In the genomic region with DNA sequence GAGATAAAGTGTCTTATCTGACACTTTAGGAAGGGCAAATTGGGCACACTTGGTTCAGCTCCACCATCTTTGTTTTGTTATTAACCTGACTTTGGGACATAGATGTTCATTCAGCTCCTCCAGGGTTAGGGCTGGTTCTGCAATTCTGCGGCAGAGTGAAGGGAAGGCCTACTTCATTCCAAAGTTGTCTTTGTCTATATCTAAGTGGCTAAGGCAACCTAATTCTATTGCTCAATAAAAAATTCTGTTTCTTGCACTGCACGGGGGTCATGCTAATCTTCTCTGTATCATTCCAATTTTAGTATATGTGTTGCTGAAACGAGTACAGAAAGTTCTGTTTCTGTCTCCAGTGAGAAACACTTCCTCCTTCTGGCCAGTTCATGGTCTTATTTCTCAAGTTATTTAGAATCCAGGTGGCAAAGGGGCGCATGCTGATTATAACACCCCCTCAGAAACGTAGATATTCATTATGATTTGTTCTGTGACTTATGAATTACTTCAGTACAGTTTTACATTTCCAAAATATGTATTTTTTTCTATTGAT, we compare ENCODE assay signal across 1 cellular context.
TF ChIP-seq lines count a peak whose summit lies in the region.

No MANE protein-coding gene starts in this region.

TF ChIP-seq in HepG2, 621 proteins besides CTCF, POLR2A, EP300 and RAD21 (continued from another document):
- no peak for TF ChIP-seq PRMT3 (CRISPR knock-in tag; IDR thresholded peaks at IDR 0.05; ENCODE audit: borderline replicate concordance, low read depth)
- TF ChIP-seq, protein P1, sequence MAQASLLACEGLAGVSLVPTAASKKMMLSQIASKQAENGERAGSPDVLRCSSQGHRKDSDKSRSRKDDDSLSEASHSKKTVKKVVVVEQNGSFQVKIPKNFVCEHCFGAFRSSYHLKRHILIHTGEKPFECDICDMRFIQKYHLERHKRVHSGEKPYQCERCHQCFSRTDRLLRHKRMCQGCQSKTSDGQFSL (CRISPR knock-in tag; IDR thresholded peaks at IDR 0.05): no peak
- TF ChIP-seq BRD4 (CRISPR knock-in tag; IDR thresholded peaks at IDR 0.05): no peak
- no peak for TF ChIP-seq ZNF33B (CRISPR knock-in tag; IDR thresholded peaks at IDR 0.05)
- TF ChIP-seq PHF5A (CRISPR knock-in tag; IDR thresholded peaks at IDR 0.05; ENCODE audit: low read depth, unreplicated experiment): no peak
- TF ChIP-seq TAF1 (CRISPR knock-in tag; IDR thresholded peaks at IDR 0.05): no peak
- TF ChIP-seq, protein P2, sequence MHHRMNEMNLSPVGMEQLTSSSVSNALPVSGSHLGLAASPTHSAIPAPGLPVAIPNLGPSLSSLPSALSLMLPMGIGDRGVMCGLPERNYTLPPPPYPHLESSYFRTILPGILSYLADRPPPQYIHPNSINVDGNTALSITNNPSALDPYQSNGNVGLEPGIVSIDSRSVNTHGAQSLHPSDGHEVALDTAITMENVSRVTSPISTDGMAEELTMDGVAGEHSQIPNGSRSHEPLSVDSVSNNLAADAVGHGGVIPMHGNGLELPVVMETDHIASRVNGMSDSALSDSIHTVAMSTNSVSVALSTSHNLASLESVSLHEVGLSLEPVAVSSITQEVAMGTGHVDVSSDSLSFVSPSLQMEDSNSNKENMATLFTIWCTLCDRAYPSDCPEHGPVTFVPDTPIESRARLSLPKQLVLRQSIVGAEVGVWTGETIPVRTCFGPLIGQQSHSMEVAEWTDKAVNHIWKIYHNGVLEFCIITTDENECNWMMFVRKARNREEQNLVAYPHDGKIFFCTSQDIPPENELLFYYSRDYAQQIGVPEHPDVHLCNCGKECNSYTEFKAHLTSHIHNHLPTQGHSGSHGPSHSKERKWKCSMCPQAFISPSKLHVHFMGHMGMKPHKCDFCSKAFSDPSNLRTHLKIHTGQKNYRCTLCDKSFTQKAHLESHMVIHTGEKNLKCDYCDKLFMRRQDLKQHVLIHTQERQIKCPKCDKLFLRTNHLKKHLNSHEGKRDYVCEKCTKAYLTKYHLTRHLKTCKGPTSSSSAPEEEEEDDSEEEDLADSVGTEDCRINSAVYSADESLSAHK (CRISPR knock-in tag; IDR thresholded peaks at IDR 0.05; ENCODE audit: borderline replicate concordance): no peak
- no peak for TF ChIP-seq ESRRA (CRISPR knock-in tag; IDR thresholded peaks at IDR 0.05; ENCODE audit: low read depth)
- TF ChIP-seq, protein P3, sequence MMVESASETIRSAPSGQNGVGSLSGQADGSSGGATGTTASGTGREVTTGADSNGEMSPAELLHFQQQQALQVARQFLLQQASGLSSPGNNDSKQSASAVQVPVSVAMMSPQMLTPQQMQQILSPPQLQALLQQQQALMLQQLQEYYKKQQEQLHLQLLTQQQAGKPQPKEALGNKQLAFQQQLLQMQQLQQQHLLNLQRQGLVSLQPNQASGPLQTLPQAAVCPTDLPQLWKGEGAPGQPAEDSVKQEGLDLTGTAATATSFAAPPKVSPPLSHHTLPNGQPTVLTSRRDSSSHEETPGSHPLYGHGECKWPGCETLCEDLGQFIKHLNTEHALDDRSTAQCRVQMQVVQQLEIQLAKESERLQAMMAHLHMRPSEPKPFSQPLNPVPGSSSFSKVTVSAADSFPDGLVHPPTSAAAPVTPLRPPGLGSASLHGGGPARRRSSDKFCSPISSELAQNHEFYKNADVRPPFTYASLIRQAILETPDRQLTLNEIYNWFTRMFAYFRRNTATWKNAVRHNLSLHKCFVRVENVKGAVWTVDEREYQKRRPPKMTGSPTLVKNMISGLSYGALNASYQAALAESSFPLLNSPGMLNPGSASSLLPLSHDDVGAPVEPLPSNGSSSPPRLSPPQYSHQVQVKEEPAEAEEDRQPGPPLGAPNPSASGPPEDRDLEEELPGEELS (CRISPR knock-in tag; IDR thresholded peaks at IDR 0.05): no peak
- no peak for TF ChIP-seq ZNF430 (CRISPR knock-in tag; IDR thresholded peaks at IDR 0.05)
- TF ChIP-seq, protein P4, sequence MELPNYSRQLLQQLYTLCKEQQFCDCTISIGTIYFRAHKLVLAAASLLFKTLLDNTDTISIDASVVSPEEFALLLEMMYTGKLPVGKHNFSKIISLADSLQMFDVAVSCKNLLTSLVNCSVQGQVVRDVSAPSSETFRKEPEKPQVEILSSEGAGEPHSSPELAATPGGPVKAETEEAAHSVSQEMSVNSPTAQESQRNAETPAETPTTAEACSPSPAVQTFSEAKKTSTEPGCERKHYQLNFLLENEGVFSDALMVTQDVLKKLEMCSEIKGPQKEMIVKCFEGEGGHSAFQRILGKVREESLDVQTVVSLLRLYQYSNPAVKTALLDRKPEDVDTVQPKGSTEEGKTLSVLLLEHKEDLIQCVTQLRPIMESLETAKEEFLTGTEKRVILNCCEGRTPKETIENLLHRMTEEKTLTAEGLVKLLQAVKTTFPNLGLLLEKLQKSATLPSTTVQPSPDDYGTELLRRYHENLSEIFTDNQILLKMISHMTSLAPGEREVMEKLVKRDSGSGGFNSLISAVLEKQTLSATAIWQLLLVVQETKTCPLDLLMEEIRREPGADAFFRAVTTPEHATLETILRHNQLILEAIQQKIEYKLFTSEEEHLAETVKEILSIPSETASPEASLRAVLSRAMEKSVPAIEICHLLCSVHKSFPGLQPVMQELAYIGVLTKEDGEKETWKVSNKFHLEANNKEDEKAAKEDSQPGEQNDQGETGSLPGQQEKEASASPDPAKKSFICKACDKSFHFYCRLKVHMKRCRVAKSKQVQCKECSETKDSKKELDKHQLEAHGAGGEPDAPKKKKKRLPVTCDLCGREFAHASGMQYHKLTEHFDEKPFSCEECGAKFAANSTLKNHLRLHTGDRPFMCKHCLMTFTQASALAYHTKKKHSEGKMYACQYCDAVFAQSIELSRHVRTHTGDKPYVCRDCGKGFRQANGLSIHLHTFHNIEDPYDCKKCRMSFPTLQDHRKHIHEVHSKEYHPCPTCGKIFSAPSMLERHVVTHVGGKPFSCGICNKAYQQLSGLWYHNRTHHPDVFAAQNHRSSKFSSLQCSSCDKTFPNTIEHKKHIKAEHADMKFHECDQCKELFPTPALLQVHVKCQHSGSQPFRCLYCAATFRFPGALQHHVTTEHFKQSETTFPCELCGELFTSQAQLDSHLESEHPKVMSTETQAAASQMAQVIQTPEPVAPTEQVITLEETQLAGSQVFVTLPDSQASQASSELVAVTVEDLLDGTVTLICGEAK (IDR thresholded peaks at IDR 0.05): no peak
- TF ChIP-seq, protein P4 (CRISPR knock-in tag; IDR thresholded peaks at IDR 0.05): no peak
- TF ChIP-seq ZNF781 (CRISPR knock-in tag; IDR thresholded peaks at IDR 0.05; ENCODE audit: borderline replicate concordance, not compliant biosample characterization): no peak
- TF ChIP-seq, protein P5, sequence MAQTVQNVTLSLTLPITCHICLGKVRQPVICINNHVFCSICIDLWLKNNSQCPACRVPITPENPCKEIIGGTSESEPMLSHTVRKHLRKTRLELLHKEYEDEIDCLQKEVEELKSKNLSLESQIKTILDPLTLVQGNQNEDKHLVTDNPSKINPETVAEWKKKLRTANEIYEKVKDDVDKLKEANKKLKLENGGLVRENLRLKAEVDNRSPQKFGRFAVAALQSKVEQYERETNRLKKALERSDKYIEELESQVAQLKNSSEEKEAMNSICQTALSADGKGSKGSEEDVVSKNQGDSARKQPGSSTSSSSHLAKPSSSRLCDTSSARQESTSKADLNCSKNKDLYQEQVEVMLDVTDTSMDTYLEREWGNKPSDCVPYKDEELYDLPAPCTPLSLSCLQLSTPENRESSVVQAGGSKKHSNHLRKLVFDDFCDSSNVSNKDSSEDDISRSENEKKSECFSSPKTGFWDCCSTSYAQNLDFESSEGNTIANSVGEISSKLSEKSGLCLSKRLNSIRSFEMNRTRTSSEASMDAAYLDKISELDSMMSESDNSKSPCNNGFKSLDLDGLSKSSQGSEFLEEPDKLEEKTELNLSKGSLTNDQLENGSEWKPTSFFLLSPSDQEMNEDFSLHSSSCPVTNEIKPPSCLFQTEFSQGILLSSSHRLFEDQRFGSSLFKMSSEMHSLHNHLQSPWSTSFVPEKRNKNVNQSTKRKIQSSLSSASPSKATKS (CRISPR knock-in tag; IDR thresholded peaks at IDR 0.05): no peak
- TF ChIP-seq ZNF451 (CRISPR knock-in tag; IDR thresholded peaks at IDR 0.05): no peak
